In the genomic region with DNA sequence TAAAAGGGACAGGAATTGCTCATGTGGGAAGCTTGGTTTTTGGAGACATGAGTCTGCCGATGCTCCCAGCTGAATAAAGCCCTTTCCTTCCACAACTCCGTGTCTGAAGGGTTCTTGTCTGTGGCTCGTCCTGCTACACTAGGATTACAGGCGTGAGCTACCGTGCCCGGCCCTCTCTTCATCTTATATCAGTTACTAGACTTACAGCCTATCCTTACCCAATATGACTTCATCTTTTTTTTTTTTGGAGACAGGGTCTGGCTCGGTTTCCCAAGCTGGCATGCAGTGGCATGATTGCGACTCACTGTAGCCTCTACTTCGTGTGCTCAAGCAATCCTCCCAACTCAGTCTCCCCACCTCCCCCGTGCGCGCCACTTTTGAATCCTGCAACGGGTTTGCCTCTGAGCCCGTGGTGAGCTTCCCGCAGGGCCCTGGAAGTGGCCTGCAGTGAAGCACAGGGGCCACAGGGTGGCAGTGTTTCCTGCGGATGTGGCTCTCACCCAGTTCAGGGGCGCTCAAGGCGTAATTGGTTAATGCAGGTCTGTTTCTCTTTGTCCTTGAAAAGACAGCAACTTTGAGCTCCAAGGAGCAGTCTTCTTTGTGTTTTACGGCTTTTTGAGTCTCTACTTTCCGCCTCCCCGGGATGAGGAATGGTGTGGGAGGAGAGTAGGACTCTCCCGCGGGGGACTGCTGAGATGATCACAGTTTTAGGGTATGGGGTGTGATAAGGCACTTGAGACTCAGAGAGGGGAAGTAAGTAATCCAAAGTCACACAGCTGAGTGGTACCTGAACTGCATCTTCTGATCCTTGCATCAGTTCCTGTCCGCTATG, we compare ENCODE assay signal across 8 cellular contexts. TPM values are rescaled to one million over a fixed set of nuclear protein-coding genes. Genes with fewer than 3 reads are reported as not detected.
DNase-seq lines count a peak whose midpoint lies in the region; ATAC-seq and TF ChIP-seq lines count a peak whose summit lies in the region.

No MANE protein-coding gene starts in this region.

- no peak overlapping the region for H2BK5ac ChIP-seq in mesenchymal stem cell (ENCODE audit: low read depth, low read length, poor library complexity, severe bottlenecking)

- H3K79me1 ChIP-seq in mesenchymal stem cell (replicated peaks; ENCODE audit: low read length, poor library complexity, severe bottlenecking), result no peaks in the 10 kb centered on the region

- peaks cover 2% of the 10 kb centered on the region for H3K4me1 Mint-ChIP-seq in activated CD4-positive, alpha-beta memory T cell treated with anti-CD3 and anti-CD28 coated beads for 36 hours (ENCODE audit: low read depth)

- CTCF ChIA-PET in activated CD4-positive, alpha-beta memory T cell treated with anti-CD3 and anti-CD28 coated beads for 36 hours (lab: Charles Lee), result interaction anchor here (0.6 to 4.7 kb wide), 45 partner anchors 9 to 742 kb away, joined by 3 to 125 read pairs (median 4); no protein-coding TSS in a partner anchor

- H3K9me3 ChIP-seq in mesenchymal stem cell (ENCODE audit: control insufficient read depth, low read length), result no peaks in the 10 kb centered on the region

- no peak overlapping the region for H3K23ac ChIP-seq in mesenchymal stem cell (ENCODE audit: low read length in 2 of 2)

- H3K27me3 ChIP-seq in dorsolateral prefrontal cortex, result peaks cover 0 to 14% (median 0%) of the 10 kb centered on the region in 45 donors
- peaks cover 0 to 31% of the 10 kb centered on the region in 2 experiments for H3K27me3 ChIP-seq in mesenchymal stem cell (ENCODE audit: control insufficient read depth in 1 of 2, insufficient read depth in 1 of 2, low read length in 2 of 2)

- POLR2A ChIA-PET in activated CD4-positive, alpha-beta memory T cell treated with anti-CD3 and anti-CD28 coated beads for 36 hours (lab: Charles Lee), result interaction anchor here (1.0 kb wide), 2 partner anchors 8 to 478 kb away, joined by 3 to 4 read pairs; no protein-coding TSS in a partner anchor

- peak; percentile 63 for ATAC-seq in HG03025 (IDR thresholded peaks at IDR 0.05; ENCODE audit: low FRiP score, unreplicated experiment)
- no peak for ATAC-seq in HG03439 (IDR thresholded peaks at IDR 0.05; ENCODE audit: unreplicated experiment)

- H2BK12ac ChIP-seq in mesenchymal stem cell (ENCODE audit: low read length in 2 of 2), result no peak overlapping the region

- DNase-seq in G401 (ENCODE audit: low spot score), result peak; percentile 66
- DNase-seq in NCI-H748 (lab: John Stamatoyannopoulos, UW; ENCODE audit: unreplicated experiment), result peak; percentile 77
- DNase-seq in activated CD4-positive, alpha-beta memory T cell treated with anti-CD3 and anti-CD28 coated beads for 36 hours, result peak; percentile 81
- DNase-seq in dorsolateral prefrontal cortex, result peak; percentile 48 to 79 (median 63)
- DNase-seq in mesenchymal stem cell, result peak; percentile 71
- DNase-seq in stimulated activated CD8-positive, alpha-beta memory T cell treated with anti-CD3 and anti-CD28 coated beads, Interleukin-2, amount 100 ng/mL, for 48 hours (ENCODE audit: low read depth in 2 of 2), result peak; percentile 48 to 60

- no peak overlapping the region for H2BK120ac ChIP-seq in mesenchymal stem cell (ENCODE audit: low read depth, low read length)

- no peaks in the 10 kb centered on the region for H3K9me3 Mint-ChIP-seq in activated CD4-positive, alpha-beta memory T cell treated with anti-CD3 and anti-CD28 coated beads for 36 hours

- TF ChIP-seq CTCF in dorsolateral prefrontal cortex (IDR thresholded peaks at IDR 0.05 in 54 of 56, conservative IDR thresholded peaks at IDR 0.05 in 2 of 56; ENCODE audit: low read depth in 1 of 56, partially characterized antibody in 56 of 56), result peak; percentile 52 to 99 (median 94)

- H3K9ac ChIP-seq in mesenchymal stem cell (ENCODE audit: low read length), result peak overlapping the region; percentile 63

- no peak overlapping the region for H4K8ac ChIP-seq in mesenchymal stem cell (ENCODE audit: low read length)

- 24% methylated on average over 24 of the region's 24 CpGs for WGBS in mesenchymal stem cell

- no peak overlapping the region for H4K91ac ChIP-seq in mesenchymal stem cell (ENCODE audit: low read length)

- no peak overlapping the region for H3K4me3 Mint-ChIP-seq in activated CD4-positive, alpha-beta memory T cell treated with anti-CD3 and anti-CD28 coated beads for 36 hours

- no peak overlapping the region for H2AK5ac ChIP-seq in mesenchymal stem cell (ENCODE audit: low read length, severe bottlenecking)

- no peaks in the 10 kb centered on the region for H3K36me3 Mint-ChIP-seq in activated CD4-positive, alpha-beta memory T cell treated with anti-CD3 and anti-CD28 coated beads for 36 hours

- peaks cover 4% of the 10 kb centered on the region for H3K27me3 Mint-ChIP-seq in activated CD4-positive, alpha-beta memory T cell treated with anti-CD3 and anti-CD28 coated beads for 36 hours

- no peak overlapping the region for H2BK15ac ChIP-seq in mesenchymal stem cell (ENCODE audit: low read depth, poor library complexity, severe bottlenecking)

- no peak overlapping the region for H3K27ac Mint-ChIP-seq in activated CD4-positive, alpha-beta memory T cell treated with anti-CD3 and anti-CD28 coated beads for 36 hours

- H3K18ac ChIP-seq in mesenchymal stem cell (ENCODE audit: low read depth in 1 of 2, low read length in 2 of 2), result no peak overlapping the region

- H3K4ac ChIP-seq in mesenchymal stem cell (ENCODE audit: low read depth in 1 of 2, low read length in 2 of 2), result no peak overlapping the region

- no peaks in the 10 kb centered on the region for H3K4me1 ChIP-seq in mesenchymal stem cell (ENCODE audit: control insufficient read depth, insufficient read depth, low read depth, low read length)

- H3K36me3 ChIP-seq in mesenchymal stem cell (ENCODE audit: control insufficient read depth in 1 of 2, insufficient read depth in 2 of 2, low read depth in 1 of 2, low read length in 2 of 2), result no peaks in the 10 kb centered on the region

- H2AFZ ChIP-seq in mesenchymal stem cell (ENCODE audit: low read depth, low read length), result peak overlapping the region; percentile 43

- intact Hi-C loops in activated CD4-positive, alpha-beta memory T cell treated with anti-CD3 and anti-CD28 coated beads for 36 hours (cut with micrococcal nuclease), result loop anchor here (1.0 kb wide), 1 partner anchor 393 kb away; no protein-coding TSS in a partner anchor
- intact Hi-C loops in dorsolateral prefrontal cortex (cut with DNase I), result loop anchor here (2.0 to 5.0 kb wide), 3 partner anchors 393 to 475 kb away; no protein-coding TSS in a partner anchor

- peak overlapping the region in 11 of 59 donors; percentile 9 to 45 (median 20) for H3K4me3 ChIP-seq in dorsolateral prefrontal cortex
- H3K4me3 ChIP-seq in mesenchymal stem cell (ENCODE audit: insufficient read depth in 1 of 2, low read depth in 1 of 2, low read length in 2 of 2), result no peak overlapping the region

- peak overlapping the region; percentile 30 for H3K4me2 ChIP-seq in mesenchymal stem cell (ENCODE audit: low read length, poor library complexity, severe bottlenecking)

- H3K27ac ChIP-seq in dorsolateral prefrontal cortex (no peak overlapping the region), mesenchymal stem cell (ENCODE audit: low read length, poor library complexity, severe bottlenecking) (no peak overlapping the region)

- in situ Hi-C loops in G401 (cut with HindIII; ENCODE audit: low sequenced_read_pairs), result no loop called here

- no peak overlapping the region for H3K14ac ChIP-seq in mesenchymal stem cell (ENCODE audit: low read length in 2 of 2)

RNA-seq across cellular contexts. Expression of gene GPRC5B, which starts 22.7 kb away (rescaled TPM):
- 0.88 and 2.5 TPM in 2 replicates for total RNA-seq in G401 (2014; rRNA removed; shearing (Covaris generic))
- not detected for total RNA-seq in activated CD4-positive, alpha-beta memory T cell treated with anti-CD3 and anti-CD28 coated beads for 36 hours
- total RNA-seq in dorsolateral prefrontal cortex, result 1,000 to 10,000 TPM in 1 of 120 experiments, 100 to 1,000 TPM in 119; 255 to 1,354 (median 496) TPM
- 47.0 TPM for polyA plus RNA-seq in mesenchymal stem cell (2013, experiment 1 of 2)
- 51.7 TPM for polyA plus RNA-seq in mesenchymal stem cell (2013, experiment 2 of 2)

Comparison
In these comparisons a context has a peak if more than half of its experiments do, and no peak if none do; other contexts are left out.
1. RNA of gene GPRC5B, which starts 22.7 kb away (total RNA-seq): 255 to 1,354 TPM in dorsolateral prefrontal cortex; 0.88 to 2.5 TPM in G401 and not detected in activated CD4-positive, alpha-beta memory T cell treated with anti-CD3 and anti-CD28 coated beads for 36 hours; every median in the first group is over 10 times any median in the second.
2. Peak in every context shown above with its lines, with median percentiles within 50 percentile points of each other: DNase-seq.